Comparison of ENCODE assay signal across 20 cellular contexts in the genomic region with DNA sequence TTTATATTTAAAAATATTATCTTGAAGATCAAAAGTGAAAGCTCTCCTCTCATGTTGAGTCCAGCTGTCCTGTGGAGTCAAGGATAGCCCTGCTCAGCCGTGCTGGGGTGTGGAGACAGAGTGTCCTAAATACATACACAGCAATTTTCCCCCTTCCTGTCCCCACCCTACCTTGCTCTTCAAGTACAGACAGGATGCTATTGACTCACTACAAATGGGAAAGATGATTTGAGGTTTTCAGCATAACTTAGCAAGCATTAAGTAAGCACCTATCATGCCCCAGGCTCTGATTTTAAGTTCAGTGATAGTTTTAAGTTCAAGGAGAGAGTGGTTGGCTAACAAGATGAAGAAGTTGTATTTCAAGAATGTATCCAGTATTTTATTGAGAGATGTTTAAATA.
DNase-seq lines count a peak whose midpoint lies in the region; TF ChIP-seq lines count a peak whose summit lies in the region.
"Had no signal": no experiment of that assay in that cellular context is flagged by ENCODE, and none has a peak within 500 bp of the region (broad histone marks: within the 10 kb centered on the region; RNA-seq: fewer than 3 reads in every experiment).

No MANE protein-coding gene starts in this region.

- DNase-seq in DMS 273 (lab: John Stamatoyannopoulos, UW; ENCODE audit: unreplicated experiment) (peak; percentile 20), DMS 273 treated with DMSO at 0.1 percent for 48 hours (lab: John Stamatoyannopoulos, UW) (no peak), RWPE1 (ENCODE audit: low spot score) (peak; percentile 38), epithelial cell of esophagus (ENCODE audit: low read depth) (peak; percentile 46), glomerular visceral epithelial cell (ENCODE audit: extremely low spot score) (no peak), AG20443 (ENCODE audit: low spot score) (no peak), EL (no peak)
- DNase-seq: ACHN, H9, KBM-7, MG63, NCI-H1105 treated with DMSO at 0.1 percent for 48 hours, NCI-H146, NCI-H1930, NCI-H2107, NCI-H446 treated with DMSO at 0.1 percent for 48 hours, NCI-H526, RPMI8226, SHP77 treated with DMSO at 0.1 percent for 48 hours had no signal

- no peak overlapping the region for H3K27ac ChIP-seq in RWPE1
- H3K27ac ChIP-seq: 22Rv1 had no signal

- CTCF ChIA-PET in RWPE1 (lab: Yijun Ruan, JAX) = interaction anchor here (0.6 kb wide), 1 partner anchor 108 kb away, joined by 3 read pairs; no protein-coding TSS in a partner anchor

- TF ChIP-seq CTCF in RWPE1 (conservative IDR thresholded peaks at IDR 0.05; ENCODE audit: low read depth) (no peak), epithelial cell of esophagus (IDR thresholded peaks at IDR 0.05; ENCODE audit: insufficient read depth, low read depth, low read length, missing control alignments) (no peak)

- POLR2A ChIA-PET in RWPE1 (lab: Yijun Ruan, JAX; ENCODE audit: low non-redundant PET) = no interaction called here

- no peak overlapping the region for H3K4me3 ChIP-seq in epithelial cell of esophagus (ENCODE audit: low read length)
- H3K4me3 ChIP-seq: MG63 had no signal

Comparison
In these comparisons a context has a peak if more than half of its experiments do, and no peak if none do; other contexts are left out.
1. DNase-seq: peak in DMS 273 (single experiment), RWPE1 (single experiment) and epithelial cell of esophagus (single experiment); none in DMS 273 treated with DMSO at 0.1 percent for 48 hours (single experiment), glomerular visceral epithelial cell (single experiment), AG20443 (single experiment) and EL (single experiment).